ENCODE assay signal across 8 cellular contexts in the genomic region with DNA sequence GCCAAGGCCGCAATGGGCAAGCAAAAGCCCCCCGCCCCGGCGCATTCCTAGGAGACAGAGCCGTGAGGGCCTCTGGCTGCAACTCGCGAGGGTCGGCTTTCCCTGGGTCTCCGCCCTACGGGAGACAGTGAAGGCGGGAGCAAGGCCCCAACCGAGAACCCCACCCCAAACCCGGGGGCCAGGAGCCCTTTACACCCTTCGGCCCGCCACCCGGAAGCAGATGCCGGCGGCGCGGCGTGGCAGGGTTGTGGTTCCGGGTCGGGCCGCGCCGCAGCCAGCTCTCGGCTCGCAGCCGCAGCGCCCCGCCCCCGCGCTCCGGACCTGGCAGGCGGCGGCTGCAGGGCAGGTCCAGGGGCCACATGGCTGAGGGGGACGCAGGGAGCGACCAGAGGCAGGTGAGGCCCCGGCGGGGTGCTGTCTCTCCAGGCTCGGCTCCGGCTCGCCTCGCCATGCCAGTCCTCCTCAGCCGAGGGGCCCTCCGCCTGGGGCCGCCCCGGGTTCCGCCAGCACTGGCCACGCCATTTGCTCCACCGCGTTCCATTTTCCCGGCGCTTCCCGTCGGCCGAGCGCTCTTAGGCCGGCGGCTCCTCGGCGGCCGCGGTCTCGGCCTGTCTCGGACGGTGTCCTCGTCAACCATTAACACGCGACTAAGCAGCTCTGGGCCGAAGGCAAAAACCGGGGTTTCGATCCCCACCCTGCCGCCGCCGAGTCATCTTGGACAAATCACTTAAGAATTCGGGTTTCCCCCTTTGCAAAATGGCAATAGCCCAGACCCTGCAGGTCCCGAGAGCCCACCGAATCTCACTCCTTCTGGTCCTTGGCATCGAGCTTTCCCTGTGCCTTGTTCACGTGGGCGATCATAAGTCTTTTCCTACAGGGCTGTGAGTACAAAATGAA. TPM values are rescaled to one million over a fixed set of nuclear protein-coding genes. Genes with fewer than 3 reads are reported as not detected.
DNase-seq lines count a peak whose midpoint lies in the region; ATAC-seq, FAIRE-seq and TF ChIP-seq lines count a peak whose summit lies in the region.

TSS of gene IMPACT (plus strand) at position 273 of the 897 bp plus-strand sequence. CDS start at position 360, 87 bp downstream.

- TF ChIP-seq CTCF in endothelial cell of umbilical vein (IDR thresholded peaks at IDR 0.05; ENCODE audit: extremely low read depth in 1 of 2, insufficient read depth in 1 of 2, low read depth in 1 of 2, low read length in 2 of 2) (no peak), mesothelial cell of epicardium (IDR thresholded peaks at IDR 0.05; ENCODE audit: unreplicated experiment) (no peak)

- no peaks in the 10 kb centered on the region for H3K9me3 ChIP-seq in CD4-positive, CD25-positive, alpha-beta regulatory T cell (ENCODE audit: control insufficient read depth in 2 of 2, low read length in 2 of 2)
- H3K9me3 ChIP-seq in endothelial cell of umbilical vein (replicated peaks; ENCODE audit: control insufficient read depth, insufficient read depth, low read length): no peaks in the 10 kb centered on the region

- no peaks in the 10 kb centered on the region for H4K20me1 ChIP-seq in endothelial cell of umbilical vein (replicated peaks; ENCODE audit: control insufficient read depth, extremely low read depth, insufficient read depth, low read length)

- POLR2A ChIA-PET in endothelial cell of umbilical vein (lab: Charles Lee): interaction anchor here (0.8 kb wide), 1 partner anchor 28 kb away, joined by 4 read pairs; the partner anchor contains the start of gene OSBPL1A

- DNase-seq in CD4-positive, CD25-positive, alpha-beta regulatory T cell: peak; percentile 57 to 84 (median 70)
- peak; percentile 77 for DNase-seq in NOMO-1 treated with dmso at 0.1 percent for 144 hours (lab: John Stamatoyannopoulos, UW; ENCODE audit: unreplicated experiment)
- peak; percentile 89 for DNase-seq in activated CD8-positive, alpha-beta memory T cell treated with anti-CD3 and anti-CD28 coated beads, Interleukin-2, amount 50 U/mL, for 48 hours
- peak; percentile 83 for DNase-seq in endothelial cell of umbilical vein (ENCODE audit: low read depth, low spot score)
- peak; percentile 84 to 88 for DNase-seq in mesothelial cell of epicardium (ENCODE audit: low spot score in 2 of 2, unreplicated experiment in 2 of 2)
- peak; percentile 49 to 70 for DNase-seq in stimulated activated CD8-positive, alpha-beta memory T cell treated with anti-CD3 and anti-CD28 coated beads, Interleukin-15, amount 100 ng/mL, for 4 hours (ENCODE audit: low read depth in 2 of 2)

- intact Hi-C loops in endothelial cell of umbilical vein (cut with micrococcal nuclease): loop anchor here (1.0 to 5.0 kb wide), 2 partner anchors 29 to 69 kb away; partner anchors contain the start of gene OSBPL1A

- peaks cover 11 to 23% (median 18%) of the 10 kb centered on the region in 4 donors for H3K4me1 Mint-ChIP-seq in CD4-positive, CD25-positive, alpha-beta regulatory T cell
- peaks cover 23% of the 10 kb centered on the region for H3K4me1 Mint-ChIP-seq in mesothelial cell of epicardium

- peak within 1 kb of the TSS; percentile 23 for H3K27ac ChIP-seq in CD4-positive, CD25-positive, alpha-beta regulatory T cell (ENCODE audit: insufficient read depth, low read length, poor library complexity, severe bottlenecking)
- H3K27ac ChIP-seq in endothelial cell of umbilical vein (ENCODE audit: insufficient read depth, low read depth, low read length): peak within 1 kb of the TSS; percentile 53

- H3K27me3 Mint-ChIP-seq in CD4-positive, CD25-positive, alpha-beta regulatory T cell: peaks cover 27% of the 10 kb centered on the region
- peaks cover 30% of the 10 kb centered on the region for H3K27me3 Mint-ChIP-seq in mesothelial cell of epicardium (ENCODE audit: low read depth)

- H3K36me3 Mint-ChIP-seq in CD4-positive, CD25-positive, alpha-beta regulatory T cell: peaks cover 26% of the 10 kb centered on the region
- H3K36me3 Mint-ChIP-seq in mesothelial cell of epicardium: peaks cover 7% of the 10 kb centered on the region

- peak; percentile 91 for TF ChIP-seq POLR2A in endothelial cell of umbilical vein (IDR thresholded peaks at IDR 0.05; ENCODE audit: low read depth, low read length)

- peaks cover 18% of the 10 kb centered on the region for H3K27me3 ChIP-seq in CD4-positive, CD25-positive, alpha-beta regulatory T cell (ENCODE audit: control insufficient read depth, insufficient read depth, low read length)
- peaks cover 10 to 11% of the 10 kb centered on the region in 2 experiments for H3K27me3 ChIP-seq in endothelial cell of umbilical vein (ENCODE audit: control insufficient read depth in 2 of 2, insufficient read depth in 2 of 2, low read length in 2 of 2)

- CTCF ChIA-PET in endothelial cell of umbilical vein (lab: Charles Lee): interaction anchor here (0.6 to 2.8 kb wide), 3 partner anchors 66 to 250 kb away, joined by 3 to 22 read pairs (median 4); no protein-coding TSS in a partner anchor

- peak within 1 kb of the TSS; percentile 68 to 87 (median 74) for H3K27ac Mint-ChIP-seq in CD4-positive, CD25-positive, alpha-beta regulatory T cell
- peak within 1 kb of the TSS; percentile 96 for H3K27ac Mint-ChIP-seq in mesothelial cell of epicardium

- H2AFZ ChIP-seq in endothelial cell of umbilical vein (ENCODE audit: low read depth, low read length): peak within 1 kb of the TSS; percentile 92

- H3K4me1 ChIP-seq in CD4-positive, CD25-positive, alpha-beta regulatory T cell (ENCODE audit: control insufficient read depth, insufficient read depth, low read length, poor library complexity, severe bottlenecking): peaks cover 10% of the 10 kb centered on the region
- peaks cover 12% of the 10 kb centered on the region for H3K4me1 ChIP-seq in endothelial cell of umbilical vein (ENCODE audit: control insufficient read depth, extremely low read depth, insufficient read depth, low read length)

- H3K36me3 ChIP-seq in CD4-positive, CD25-positive, alpha-beta regulatory T cell (ENCODE audit: control insufficient read depth, insufficient read depth, low read length): no peaks in the 10 kb centered on the region
- H3K36me3 ChIP-seq in endothelial cell of umbilical vein (ENCODE audit: control insufficient read depth in 2 of 2, extremely low read depth in 1 of 2, insufficient read depth in 2 of 2, low read length in 2 of 2): peaks cover 0 to 2% of the 10 kb centered on the region in 2 experiments

- peak within 1 kb of the TSS; percentile 88 to 93 (median 90) for H3K4me3 Mint-ChIP-seq in CD4-positive, CD25-positive, alpha-beta regulatory T cell
- peak within 1 kb of the TSS; percentile 83 for H3K4me3 Mint-ChIP-seq in mesothelial cell of epicardium

- peak within 1 kb of the TSS; percentile 96 for H3K4me2 ChIP-seq in endothelial cell of umbilical vein (ENCODE audit: insufficient read depth, low read length)

- TSS peak; percentile 72 for BruUV-seq in endothelial cell of umbilical vein (replicated peaks; lab: Mats Ljungman, UMichigan)

- H3K9ac ChIP-seq in endothelial cell of umbilical vein (replicated peaks; ENCODE audit: extremely low read depth, insufficient read depth, low read length): peak within 1 kb of the TSS; percentile 94

- no peaks in the 10 kb centered on the region for H3K9me1 ChIP-seq in endothelial cell of umbilical vein (replicated peaks; ENCODE audit: control insufficient read depth, extremely low read depth, insufficient read depth, low read length)

- ATAC-seq in CD4-positive, CD25-positive, alpha-beta regulatory T cell (ENCODE audit: low read depth in 2 of 2): peak; percentile 83 to 84
- ATAC-seq in GM19328 (IDR thresholded peaks at IDR 0.05; ENCODE audit: unreplicated experiment) (peak; percentile 82), HG03469 (IDR thresholded peaks at IDR 0.05; ENCODE audit: unreplicated experiment) (peak; percentile 77)

- dilution Hi-C loops in endothelial cell of umbilical vein (cut with MboI; ENCODE audit: extremely low pct_ligation_motif_present, low sequenced_read_pairs): no loop called here

- H3K79me2 ChIP-seq in endothelial cell of umbilical vein (ENCODE audit: control insufficient read depth, insufficient read depth, low read length): peaks cover 2% of the 10 kb centered on the region

- peak within 1 kb of the TSS; percentile 78 for H3K4me3 ChIP-seq in CD4-positive, CD25-positive, alpha-beta regulatory T cell (ENCODE audit: low read depth, low read length)
- peak within 1 kb of the TSS; percentile 70 to 92 (median 88) for H3K4me3 ChIP-seq in endothelial cell of umbilical vein (replicated peaks in 1 of 3; ENCODE audit: insufficient read depth in 1 of 3, low read depth in 1 of 3, low read length in 3 of 3)

- peaks cover 4 to 9% (median 6%) of the 10 kb centered on the region in 7 donors for H3K9me3 Mint-ChIP-seq in CD4-positive, CD25-positive, alpha-beta regulatory T cell
- H3K9me3 Mint-ChIP-seq in mesothelial cell of epicardium: peaks cover 4% of the 10 kb centered on the region

- FAIRE-seq in endothelial cell of umbilical vein (lab: Jason Lieb, UNC): peak; percentile 31

TF ChIP-seq in endothelial cell of umbilical vein, 7 proteins besides CTCF, POLR2A, EP300 and RAD21:
- TF ChIP-seq JUN (IDR thresholded peaks at IDR 0.05; ENCODE audit: borderline replicate concordance, insufficient read depth, insufficient read length, low read depth) (no peak), MAX (IDR thresholded peaks at IDR 0.05; ENCODE audit: insufficient read depth, insufficient read length) (peak; percentile 41), POLR2AphosphoS5 (IDR thresholded peaks at IDR 0.05; ENCODE audit: insufficient read depth, low read depth, low read length) (peak; percentile 98), MYC (IDR thresholded peaks at IDR 0.05; ENCODE audit: low read depth, low read length) (peak; percentile 24)

RNA-seq across cellular contexts. Expression of gene IMPACT, which starts in this region (rescaled TPM):
- 12.2 TPM for total RNA-seq in CD4-positive, CD25-positive, alpha-beta regulatory T cell
- polyA plus RNA-seq in CD4-positive, CD25-positive, alpha-beta regulatory T cell: 10 to 100 TPM; 11.8 to 19.3 (median 15.4) TPM
- total RNA-seq in endothelial cell of umbilical vein (28.4 and 28.6 TPM in 2 replicates), mesothelial cell of epicardium (46.5 to 54.0 TPM (median 52.2 TPM) in 3 replicates)
- polyA plus RNA-seq in endothelial cell of umbilical vein: 12.5 and 15.4 TPM in 2 replicates
- 11.7 and 12.6 TPM in 2 replicates for polyA plus RNA-seq in endothelial cell of umbilical vein (2011; cell fraction: cytosol; rRNA removed)
- 10.9 and 16.1 TPM in 2 replicates for polyA plus RNA-seq in endothelial cell of umbilical vein (2011; cell fraction: nucleus; rRNA removed)
- polyA plus RNA-seq in endothelial cell of umbilical vein (2012): 25.1 and 36.5 TPM in 2 replicates
- 13.9 and 15.2 TPM in 2 replicates for polyA minus RNA-seq in endothelial cell of umbilical vein
- 5.5 TPM for polyA minus RNA-seq in endothelial cell of umbilical vein (2011; cell fraction: cytosol; rRNA and poly(A)+ RNA removed)
- polyA minus RNA-seq in endothelial cell of umbilical vein (2011; cell fraction: nucleus; rRNA and poly(A)+ RNA removed): 6.2 and 8.5 TPM in 2 replicates

Comparison
In these comparisons a context has a peak if more than half of its experiments do, and no peak if none do; other contexts are left out.
1. Peak in every context shown above with its lines: DNase-seq, ATAC-seq, H3K4me3 ChIP-seq and H3K27ac ChIP-seq.